In the genomic region with DNA sequence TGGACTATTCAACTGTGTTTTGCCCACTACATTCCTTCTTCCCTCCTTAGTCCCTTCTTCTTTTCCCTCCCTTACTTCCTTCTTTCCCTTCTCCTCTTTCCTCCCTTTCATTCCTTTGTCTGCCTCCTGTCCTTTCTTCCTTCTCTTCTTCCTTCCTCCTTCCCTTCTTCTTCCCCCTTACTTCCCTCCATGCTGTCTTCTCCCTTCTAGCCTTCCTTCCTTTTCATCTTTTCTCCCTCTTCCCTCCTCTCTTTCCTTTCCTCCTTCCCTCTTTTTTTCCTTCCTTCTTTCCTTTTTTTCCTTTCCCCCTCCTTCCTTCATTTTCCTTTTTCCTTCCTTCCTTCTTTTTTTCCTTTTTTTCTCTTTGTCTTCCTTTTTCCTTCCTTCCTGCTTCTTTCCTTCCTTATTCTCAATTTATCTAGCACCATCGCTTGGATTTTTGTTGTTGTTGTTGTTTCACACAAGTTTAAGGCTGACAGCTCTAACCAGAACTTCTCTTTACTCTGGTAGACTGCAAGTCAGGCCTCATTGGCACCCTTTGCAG, we compare ENCODE assay signal across 21 cellular contexts.
DNase-seq lines count a peak whose midpoint lies in the region; ATAC-seq and TF ChIP-seq lines count a peak whose summit lies in the region.
"Had no signal": no experiment of that assay in that cellular context is flagged by ENCODE, and none has a peak within 500 bp of the region (broad histone marks: within the 10 kb centered on the region; RNA-seq: fewer than 3 reads in every experiment).

No MANE protein-coding gene starts in this region.

- CTCF ChIA-PET in CD4-positive, alpha-beta T cell (lab: Charles Lee), result no interaction called here

- H3K9ac ChIP-seq in BLaER1 treated with 17β-estradiol and CSF1 and Interleukin-3, amounts not matched to agents 10 nM and 100 nM, result no peak overlapping the region; a peak in 1 of 22 replicates
- H3K9ac ChIP-seq: SK-N-SH had no signal

- peaks cover 27 to 95% (median 39%) of the 10 kb centered on the region in 10 experiments for H3K4me1 ChIP-seq in BLaER1 treated with 17β-estradiol and CSF1 and Interleukin-3, amounts not matched to agents 10 nM and 100 nM

- peak; percentile 11 for TF ChIP-seq CTCF in CD4-positive, alpha-beta T cell (IDR thresholded peaks at IDR 0.05)
- TF ChIP-seq CTCF in natural killer cell (IDR thresholded peaks at IDR 0.05), result no peak

- no peak for ATAC-seq in CD4-positive, alpha-beta T cell (ENCODE audit: poor library complexity)
- ATAC-seq in activated T-helper 17 cell treated with anti-CD3 and anti-CD28 coated beads, Interleukin-2, amount 50 U/mL, for 72 hours (replicated peaks), result no peak
- ATAC-seq in natural killer cell (no peak), esophagus mucosa (no peak), HG02610 (IDR thresholded peaks at IDR 0.05; ENCODE audit: unreplicated experiment) (no peak)
- no peak for ATAC-seq in effector memory CD8-positive, alpha-beta T cell (replicated peaks)
- ATAC-seq: PC-3 had no signal

- DNase-seq in CD4-positive, alpha-beta T cell, result no peak
- DNase-seq in natural killer cell (no peak), NCI-H128 (lab: John Stamatoyannopoulos, UW; ENCODE audit: unreplicated experiment) (no peak)
- no peak for DNase-seq in effector memory CD8-positive, alpha-beta T cell
- DNase-seq: DMS79, GF-D8, GOT3, HCEC 1CT, Kasumi-1, NCI-H1092 treated with DMSO at 0.1 percent for 48 hours, NCI-H1436 treated with DMSO at 0.1 percent for 48 hours, NCI-H187 treated with DMSO at 0.1 percent for 48 hours, NCI-H2171 treated with DMSO at 0.1 percent for 48 hours, NCI-H524, NCI-H748 treated with DMSO at 0.1 percent for 48 hours, PC-3, SK-N-SH had no signal

- POLR2A ChIA-PET in CD4-positive, alpha-beta T cell (lab: Charles Lee), result interaction anchor here (0.7 to 1.0 kb wide), 2 partner anchors 40 to 108 kb away, joined by 3 read pairs; no protein-coding TSS in a partner anchor

- peak overlapping the region in 7 of 11 experiments; percentile 19 to 91 (median 90); a peak in 9 of 22 replicates for H3K4me2 ChIP-seq in BLaER1 treated with 17β-estradiol and CSF1 and Interleukin-3, amounts not matched to agents 10 nM and 100 nM
- H3K4me2 ChIP-seq: SK-N-SH had no signal

- H3K4me3 ChIP-seq in BLaER1 treated with 17β-estradiol and CSF1 and Interleukin-3, amounts not matched to agents 10 nM and 100 nM, result no peak overlapping the region

- peaks cover 26% of the 10 kb centered on the region for H3K4me1 Mint-ChIP-seq in CD4-positive, alpha-beta T cell (ENCODE audit: low read depth)
- peaks cover 20% of the 10 kb centered on the region for H3K4me1 Mint-ChIP-seq in activated T-helper 17 cell treated with anti-CD3 and anti-CD28 coated beads, Interleukin-2, amount 50 U/mL, for 72 hours
- H3K4me1 Mint-ChIP-seq in natural killer cell, result peaks cover 39 to 40% of the 10 kb centered on the region in 2 donors
- peaks cover 22 to 37% of the 10 kb centered on the region in 2 donors for H3K4me1 Mint-ChIP-seq in effector memory CD8-positive, alpha-beta T cell (ENCODE audit: low read depth in 2 of 2)

- no peaks in the 10 kb centered on the region for H3K36me3 Mint-ChIP-seq in CD4-positive, alpha-beta T cell (ENCODE audit: low read depth)
- H3K36me3 Mint-ChIP-seq in activated T-helper 17 cell treated with anti-CD3 and anti-CD28 coated beads, Interleukin-2, amount 50 U/mL, for 72 hours (ENCODE audit: low read depth), result no peaks in the 10 kb centered on the region
- no peaks in the 10 kb centered on the region for H3K36me3 Mint-ChIP-seq in natural killer cell
- H3K36me3 Mint-ChIP-seq in effector memory CD8-positive, alpha-beta T cell (ENCODE audit: insufficient read depth), result no peaks in the 10 kb centered on the region

- no peak overlapping the region for H3K4me3 Mint-ChIP-seq in CD4-positive, alpha-beta T cell
- H3K4me3 Mint-ChIP-seq in activated T-helper 17 cell treated with anti-CD3 and anti-CD28 coated beads, Interleukin-2, amount 50 U/mL, for 72 hours, result no peak overlapping the region
- H3K4me3 Mint-ChIP-seq in natural killer cell, result no peak overlapping the region
- H3K4me3 Mint-ChIP-seq in effector memory CD8-positive, alpha-beta T cell, result no peak overlapping the region

- H3K9me3 Mint-ChIP-seq in CD4-positive, alpha-beta T cell, result no peaks in the 10 kb centered on the region
- H3K9me3 Mint-ChIP-seq in activated T-helper 17 cell treated with anti-CD3 and anti-CD28 coated beads, Interleukin-2, amount 50 U/mL, for 72 hours, result peaks cover 4% of the 10 kb centered on the region
- no peaks in the 10 kb centered on the region for H3K9me3 Mint-ChIP-seq in natural killer cell
- no peaks in the 10 kb centered on the region for H3K9me3 Mint-ChIP-seq in effector memory CD8-positive, alpha-beta T cell

- no peaks in the 10 kb centered on the region for H3K27me3 ChIP-seq in BLaER1 treated with 17β-estradiol and CSF1 and Interleukin-3, amounts not matched to agents 10 nM and 100 nM
- no peaks in the 10 kb centered on the region for H3K27me3 ChIP-seq in CD4-positive, alpha-beta T cell (ENCODE audit: control insufficient read depth, insufficient read depth, low read length)

- no peaks in the 10 kb centered on the region for H4K20me1 ChIP-seq in BLaER1 treated with 17β-estradiol and CSF1 and Interleukin-3, amounts not matched to agents 10 nM and 100 nM

- no peaks in the 10 kb centered on the region for H3K36me3 ChIP-seq in BLaER1 treated with 17β-estradiol and CSF1 and Interleukin-3, amounts not matched to agents 10 nM and 100 nM

- H3K27ac ChIP-seq in BLaER1 treated with 17β-estradiol and CSF1 and Interleukin-3, amounts not matched to agents 10 nM and 100 nM, result peak overlapping the region in 4 of 11 experiments; percentile 45 to 69 (median 56); a peak in 5 of 22 replicates
- no peak overlapping the region for H3K27ac ChIP-seq in CD4-positive, alpha-beta T cell (ENCODE audit: low read depth, low read length)

- H3K27ac Mint-ChIP-seq in CD4-positive, alpha-beta T cell, result no peak overlapping the region
- peak overlapping the region; percentile 55 for H3K27ac Mint-ChIP-seq in activated T-helper 17 cell treated with anti-CD3 and anti-CD28 coated beads, Interleukin-2, amount 50 U/mL, for 72 hours
- H3K27ac Mint-ChIP-seq in natural killer cell, result peak overlapping the region; percentile 12 to 14
- H3K27ac Mint-ChIP-seq in effector memory CD8-positive, alpha-beta T cell, result no peak overlapping the region

- peaks cover 0 to 6% (median 0%) of the 10 kb centered on the region in 11 experiments; a peak in 2 of 22 replicates for H3K9me3 ChIP-seq in BLaER1 treated with 17β-estradiol and CSF1 and Interleukin-3, amounts not matched to agents 10 nM and 100 nM (replicated peaks in 1 of 11)
- no peaks in the 10 kb centered on the region for H3K9me3 ChIP-seq in CD4-positive, alpha-beta T cell (ENCODE audit: control insufficient read depth, low read length)
- H3K9me3 ChIP-seq: SK-N-SH had no signal

- peaks cover under 1% of the 10 kb centered on the region for H3K27me3 Mint-ChIP-seq in CD4-positive, alpha-beta T cell
- no peaks in the 10 kb centered on the region for H3K27me3 Mint-ChIP-seq in activated T-helper 17 cell treated with anti-CD3 and anti-CD28 coated beads, Interleukin-2, amount 50 U/mL, for 72 hours
- no peaks in the 10 kb centered on the region for H3K27me3 Mint-ChIP-seq in natural killer cell (ENCODE audit: low read depth in 2 of 2)
- H3K27me3 Mint-ChIP-seq in effector memory CD8-positive, alpha-beta T cell, result no peaks in the 10 kb centered on the region

- intact Hi-C loops in CD4-positive, alpha-beta T cell (cut with DNase I, micrococcal nuclease), result no loop called here
- intact Hi-C loops in natural killer cell (cut with micrococcal nuclease), result loop anchor here (5.0 kb wide), 1 partner anchor 32 kb away; no protein-coding TSS in a partner anchor

Comparison
In these comparisons a context has a peak if more than half of its experiments do, and no peak if none do; other contexts are left out.
1. H3K27ac Mint-ChIP-seq: peak in activated T-helper 17 cell treated with anti-CD3 and anti-CD28 coated beads, Interleukin-2, amount 50 U/mL, for 72 hours (single experiment) and natural killer cell (2 of 2); none in CD4-positive, alpha-beta T cell (single experiment) and effector memory CD8-positive, alpha-beta T cell (0 of 2).